14 cellular contexts compared by ENCODE assay signal in genomic region chr1:165375623-165376022, GRCh38. TPM values are rescaled to one million over a fixed set of nuclear protein-coding genes. Genes with fewer than 3 reads are reported as not detected.
DNase-seq lines count a peak whose midpoint lies in the region; ATAC-seq and TF ChIP-seq lines count a peak whose summit lies in the region.
"Had no signal": no experiment of that assay in that cellular context is flagged by ENCODE, and none has a peak within 500 bp of the region (broad histone marks: within the 10 kb centered on the region; RNA-seq: fewer than 3 reads in every experiment).

No MANE protein-coding gene starts in this region.

- H3K4me3 ChIP-seq in adrenal gland (peak overlapping the region in 2 of 4 donors; percentile 21 to 51), suprapubic skin (peak overlapping the region; percentile 44), BE2C (ENCODE audit: low read depth, low read length) (no peak overlapping the region)
- H3K4me3 ChIP-seq: A549 had no signal

- H3K27ac ChIP-seq in adrenal gland (peak overlapping the region in 3 of 5 donors; percentile 35 to 73 (median 48)), suprapubic skin (peak overlapping the region; percentile 85)
- H3K27ac ChIP-seq: A549 had no signal

- TF ChIP-seq POLR2A in adrenal gland (IDR thresholded peaks at IDR 0.05) (no peak), suprapubic skin (IDR thresholded peaks at IDR 0.05) (no peak)

- intact Hi-C loops in adrenal gland (cut with DNase I): no loop called here
- intact Hi-C loops in left colon (cut with DNase I, micrococcal nuclease): no loop called here

- 36 to 45% (median 43%) methylated on average over 5 to 7 of the region's 7 CpGs for WGBS in adrenal gland, 4 donors
- 21% methylated on average over 7 of the region's 7 CpGs for WGBS in suprapubic skin

- peak; percentile 58 for ATAC-seq in left colon
- ATAC-seq in HG03280 (IDR thresholded peaks at IDR 0.05; ENCODE audit: unreplicated experiment): no peak

- H3K36me3 ChIP-seq in adrenal gland (replicated peaks in 1 of 2): no peaks in the 10 kb centered on the region
- no peaks in the 10 kb centered on the region for H3K36me3 ChIP-seq in suprapubic skin
- no peaks in the 10 kb centered on the region for H3K36me3 ChIP-seq in BE2C

- DNase-seq in NCI-H1105 treated with DMSO at 0.1 percent for 48 hours (lab: John Stamatoyannopoulos, UW): peak; percentile 39
- no peak for DNase-seq in NCI-H1105 (lab: John Stamatoyannopoulos, UW)
- no peak for DNase-seq in adrenal gland
- no peak for DNase-seq in left colon
- DNase-seq in suprapubic skin (ENCODE audit: low spot score in 2 of 2): no peak
- no peak for DNase-seq in BE2C
- no peak for DNase-seq in NCI-H2171 treated with DMSO at 0.1 percent for 48 hours (lab: John Stamatoyannopoulos, UW)

- H3K4me1 ChIP-seq in adrenal gland (replicated peaks in 1 of 2) (peaks cover 11 to 12% of the 10 kb centered on the region in 2 donors), suprapubic skin (peaks cover 27% of the 10 kb centered on the region), BE2C (no peaks in the 10 kb centered on the region)
- H3K4me1 ChIP-seq: A549 had no signal

- TF ChIP-seq CTCF in adrenal gland (IDR thresholded peaks at IDR 0.05): no peak
- TF ChIP-seq CTCF in suprapubic skin (IDR thresholded peaks at IDR 0.05): no peak
- no peak for TF ChIP-seq CTCF in BE2C (IDR thresholded peaks at IDR 0.05; ENCODE audit: low read depth, low read length)

- H3K9me3 ChIP-seq in adrenal gland (replicated peaks in 1 of 3): no peaks in the 10 kb centered on the region
- no peaks in the 10 kb centered on the region for H3K9me3 ChIP-seq in suprapubic skin
- H3K9me3 ChIP-seq in BE2C: no peaks in the 10 kb centered on the region; the same call in 1 of the 2 replicates
- H3K9me3 ChIP-seq: A549 had no signal

- H3K27me3 ChIP-seq in adrenal gland (no peaks in the 10 kb centered on the region), suprapubic skin (no peaks in the 10 kb centered on the region), BE2C (peaks cover 23% of the 10 kb centered on the region)

- no peak for TF ChIP-seq EP300 in suprapubic skin (IDR thresholded peaks at IDR 0.05)

RNA-seq across cellular contexts. Expression of gene LMX1A, which starts 19.1 kb away (rescaled TPM):
- not detected for total RNA-seq in adrenal gland
- under 1 TPM in 1 of 3 donors, not detected in 2; 0.08 TPM for polyA plus RNA-seq in adrenal gland
- total RNA-seq in left colon: under 1 TPM; 0.64 to 0.73 TPM
- total RNA-seq in suprapubic skin: under 1 TPM in 1 of 4 donors, not detected in 3; 0.44 TPM
- polyA plus RNA-seq in BE2C (2012; ENCODE audit: insufficient read depth, insufficient read length, low read depth): not detected
- total RNA-seq: activated T-cell treated with anti-CD3 and anti-CD28 coated beads, Interleukin-2, amount 50 U/mL, for 4 hours; fibroblast of villous mesenchyme; M059J; SK-MEL-5; ureter had no signal
- polyA plus RNA-seq: A549 had no signal
